8 cellular contexts compared by ENCODE assay signal in genomic region chr2:95159690-95160449, GRCh38. TPM values are rescaled to one million over a fixed set of nuclear protein-coding genes. Genes with fewer than 3 reads are reported as not detected.
DNase-seq lines count a peak whose midpoint lies in the region; ATAC-seq and TF ChIP-seq lines count a peak whose summit lies in the region.

Gene ZNF514 (minus strand): TSS chr2:95159848. CDS start chr2:95153253, 6,595 bp downstream.

- H3K9me3 Mint-ChIP-seq in activated CD8-positive, alpha-beta T cell treated with anti-CD3 and anti-CD28 coated beads for 36 hours, result peaks cover 5% of the 10 kb centered on the region

- peak within 1 kb of the TSS; percentile 88 for H3K27ac Mint-ChIP-seq in activated CD8-positive, alpha-beta T cell treated with anti-CD3 and anti-CD28 coated beads for 36 hours

- intact Hi-C loops in activated CD8-positive, alpha-beta T cell treated with anti-CD3 and anti-CD28 coated beads for 36 hours (cut with micrococcal nuclease), result loop anchor here (5.0 to 10.0 kb wide), 2 partner anchors 38 to 85 kb away; partner anchors contain the start of gene MRPS5

- no peaks in the 10 kb centered on the region for H3K27me3 Mint-ChIP-seq in activated CD8-positive, alpha-beta T cell treated with anti-CD3 and anti-CD28 coated beads for 36 hours

- DNase-seq in AG09309 (ENCODE audit: low read depth) (peak; percentile 10), NCI-H526 treated with DMSO at 0.1 percent for 48 hours (lab: John Stamatoyannopoulos, UW) (peak; percentile 37), lung microvascular endothelial cell (ENCODE audit: low read depth in 2 of 2) (peak; percentile 74 to 80)
- peak; percentile 80 for DNase-seq in activated CD8-positive, alpha-beta T cell treated with anti-CD3 and anti-CD28 coated beads for 36 hours
- peak; percentile 66 for DNase-seq in effector CD8-positive, alpha-beta T cell (lab: John Stamatoyannopoulos, UW)
- DNase-seq in stimulated activated CD4-positive, alpha-beta T cell treated with anti-CD3 and anti-CD28 coated beads, TNF-alpha, amount 100 ng/mL, for 1 hour (ENCODE audit: low read depth in 3 of 3, low spot score in 1 of 3), result peak; percentile 29 to 57 (median 52)

- H3K4me3 ChIP-seq in AG09309 (ENCODE audit: control insufficient read depth, low read depth, low read length), result peak within 1 kb of the TSS; percentile 84

- peaks cover 34% of the 10 kb centered on the region for H3K36me3 Mint-ChIP-seq in activated CD8-positive, alpha-beta T cell treated with anti-CD3 and anti-CD28 coated beads for 36 hours (ENCODE audit: low read depth)

- CTCF ChIA-PET in activated CD8-positive, alpha-beta T cell treated with anti-CD3 and anti-CD28 coated beads for 36 hours (lab: Charles Lee), result interaction anchor here (0.6 to 1.8 kb wide), 4 partner anchors 80 to 137 kb away, joined by 3 to 5 read pairs (median 4); no protein-coding TSS in a partner anchor

- peak within 1 kb of the TSS; percentile 78 for H3K4me3 Mint-ChIP-seq in activated CD8-positive, alpha-beta T cell treated with anti-CD3 and anti-CD28 coated beads for 36 hours

- ATAC-seq in GM19025 (IDR thresholded peaks at IDR 0.05; ENCODE audit: low read depth, unreplicated experiment) (peak; percentile 94), HG03159 (IDR thresholded peaks at IDR 0.05; ENCODE audit: unreplicated experiment) (peak; percentile 89)
- peak; percentile 95 for ATAC-seq in activated CD8-positive, alpha-beta T cell treated with anti-CD3 and anti-CD28 coated beads for 36 hours

- TF ChIP-seq CTCF in AG09309 (IDR thresholded peaks at IDR 0.05; ENCODE audit: control insufficient read depth, insufficient read depth, low read depth, low read length, missing control alignments), result no peak
- no peak for TF ChIP-seq CTCF in activated CD8-positive, alpha-beta T cell treated with anti-CD3 and anti-CD28 coated beads for 36 hours (IDR thresholded peaks at IDR 0.05)

- POLR2A ChIA-PET in activated CD8-positive, alpha-beta T cell treated with anti-CD3 and anti-CD28 coated beads for 36 hours (lab: Charles Lee), result interaction anchor here (0.5 to 1.3 kb wide), 5 partner anchors 9 to 80 kb away, joined by 3 to 5 read pairs (median 3); no protein-coding TSS in a partner anchor

- peaks cover 23% of the 10 kb centered on the region for H3K4me1 Mint-ChIP-seq in activated CD8-positive, alpha-beta T cell treated with anti-CD3 and anti-CD28 coated beads for 36 hours (ENCODE audit: low read depth)

RNA-seq across cellular contexts. Expression of gene ZNF514, which starts in this region (rescaled TPM):
- total RNA-seq in activated CD8-positive, alpha-beta T cell treated with anti-CD3 and anti-CD28 coated beads for 36 hours, result 10 to 100 TPM; 14.0 to 15.6 TPM
- total RNA-seq in lung microvascular endothelial cell, result 5.2 and 13.9 TPM in 2 replicates

Comparison
In these comparisons a context has a peak if more than half of its experiments do, and no peak if none do; other contexts are left out.
1. Peak in every context shown above with its lines: DNase-seq, ATAC-seq and H3K4me3 ChIP-seq.
2. DNase-seq: peak in every context shown above with its lines; median percentile 80 in activated CD8-positive, alpha-beta T cell treated with anti-CD3 and anti-CD28 coated beads for 36 hours; 77 in lung microvascular endothelial cell; 66 in effector CD8-positive, alpha-beta T cell; 52 in stimulated activated CD4-positive, alpha-beta T cell treated with anti-CD3 and anti-CD28 coated beads, TNF-alpha, amount 100 ng/mL, for 1 hour; 37 in NCI-H526 treated with DMSO at 0.1 percent for 48 hours; 10 in AG09309.